2 cellular contexts compared by ENCODE assay signal in genomic region chr17:17822189-17822978, GRCh38.
TF ChIP-seq lines count a peak whose summit lies in the region.

No MANE protein-coding gene starts in this region.

TF ChIP-seq in K562, 482 proteins besides CTCF, POLR2A, EP300 and RAD21 (continued from another document):
- TF ChIP-seq TFAP4 (CRISPR knock-in tag; IDR thresholded peaks at IDR 0.05; ENCODE audit: borderline replicate concordance) (peak; percentile 66; the same call in 1 of the 2 replicates), NFIC (IDR thresholded peaks at IDR 0.05) (peak; percentile 27; the same call in 1 of the 2 replicates), CBX5 (IDR thresholded peaks at IDR 0.05; ENCODE audit: borderline replicate concordance, low read depth) (no peak), RBFOX2 (IDR thresholded peaks at IDR 0.05; ENCODE audit: low read depth, low read length) (peak; percentile 30; the same call in 1 of the 2 replicates), ETV5 (CRISPR knock-in tag; IDR thresholded peaks at IDR 0.05; ENCODE audit: low read depth) (no peak), DMBX1 (CRISPR knock-in tag; IDR thresholded peaks at IDR 0.05; ENCODE audit: borderline replicate concordance) (0 out of 2 replicates have a peak, but pooled peaks have one; percentile 17)

TF ChIP-seq in liver, 16 proteins besides CTCF, POLR2A, EP300 and RAD21:
- TF ChIP-seq REST (IDR thresholded peaks at IDR 0.05) (peak; percentile 21), SP1 (IDR thresholded peaks at IDR 0.05) (peak; percentile 29), RXRA (IDR thresholded peaks at IDR 0.05) (peak; percentile 19 to 66), FOXA1 (IDR thresholded peaks at IDR 0.05) (no peak), HNF4A (conservative IDR thresholded peaks at IDR 0.05) (peak in 1 of 2 donors; percentile 46), NR2F2 (IDR thresholded peaks at IDR 0.05) (no peak), YY1 (IDR thresholded peaks at IDR 0.05) (peak; percentile 50)
- TF ChIP-seq, protein P1, sequence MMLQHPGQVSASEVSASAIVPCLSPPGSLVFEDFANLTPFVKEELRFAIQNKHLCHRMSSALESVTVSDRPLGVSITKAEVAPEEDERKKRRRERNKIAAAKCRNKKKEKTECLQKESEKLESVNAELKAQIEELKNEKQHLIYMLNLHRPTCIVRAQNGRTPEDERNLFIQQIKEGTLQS (IDR thresholded peaks at IDR 0.05) = no peak
- TF ChIP-seq, protein P2, sequence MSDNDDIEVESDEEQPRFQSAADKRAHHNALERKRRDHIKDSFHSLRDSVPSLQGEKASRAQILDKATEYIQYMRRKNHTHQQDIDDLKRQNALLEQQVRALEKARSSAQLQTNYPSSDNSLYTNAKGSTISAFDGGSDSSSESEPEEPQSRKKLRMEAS (IDR thresholded peaks at IDR 0.05) = peak; percentile 47
TF ChIP-seq in liver: peak in this region for 6.
